ENCODE assay signal across 11 cellular contexts in the genomic region with DNA sequence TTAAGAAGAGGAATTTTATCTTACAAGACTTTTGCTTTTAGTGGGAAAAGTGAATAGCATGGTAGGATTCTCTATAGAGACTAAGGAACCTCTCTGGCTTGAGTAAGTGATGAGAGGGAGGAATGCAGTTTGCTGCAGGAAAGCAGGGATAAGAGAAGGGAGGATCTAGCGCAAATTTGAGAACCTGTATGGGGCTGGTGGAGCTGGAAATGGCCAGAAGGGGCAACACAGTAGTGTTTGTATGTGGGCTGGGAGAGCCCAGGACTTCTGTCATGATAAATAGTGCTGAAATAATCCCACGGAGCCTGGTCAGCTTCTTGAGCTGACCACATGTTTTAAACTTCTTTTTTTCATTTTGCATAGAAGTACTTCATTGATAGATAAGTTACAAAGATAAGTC.
DNase-seq lines count a peak whose midpoint lies in the region; FAIRE-seq and TF ChIP-seq lines count a peak whose summit lies in the region.
"Had no signal": no experiment of that assay in that cellular context is flagged by ENCODE, and none has a peak within 500 bp of the region (broad histone marks: within the 10 kb centered on the region; RNA-seq: fewer than 3 reads in every experiment).

No MANE protein-coding gene starts in this region.

- H3K4me1 ChIP-seq in HUES6 (ENCODE audit: control insufficient read depth, insufficient read depth, low read length), result peaks cover 18% of the 10 kb centered on the region

- H3K4me3 ChIP-seq in HUES6 (ENCODE audit: low read depth, low read length) (0 out of 2 replicates have a peak overlapping the region, but pooled peaks have one; percentile 53), SK-N-MC (no peak overlapping the region), fibroblast of mammary gland (ENCODE audit: control insufficient read depth, low read depth, low read length) (no peak overlapping the region)

- no peaks in the 10 kb centered on the region for H3K36me3 ChIP-seq in HUES6 (ENCODE audit: control insufficient read depth, insufficient read depth, low read length)
- H3K36me3 ChIP-seq in SK-N-MC (ENCODE audit: insufficient read depth, low read length), result no peaks in the 10 kb centered on the region
- H3K36me3 ChIP-seq: stomach had no signal

- peak; percentile 2 for TF ChIP-seq CTCF in fibroblast of mammary gland (conservative IDR thresholded peaks at IDR 0.05; ENCODE audit: control insufficient read depth, insufficient read depth, low read depth, low read length)

- no peak overlapping the region for H3K27ac ChIP-seq in HUES6 (ENCODE audit: low read depth, low read length)
- no peak overlapping the region for H3K27ac ChIP-seq in SK-N-MC
- H3K27ac ChIP-seq: foreskin keratinocyte had no signal

- H3K27me3 ChIP-seq in HUES6 (ENCODE audit: control insufficient read depth, insufficient read depth, low read length), result no peaks in the 10 kb centered on the region
- H3K27me3 ChIP-seq: stomach had no signal

- H3K9me3 ChIP-seq in HUES6 (ENCODE audit: control insufficient read depth, insufficient read depth, low read depth, low read length), result no peaks in the 10 kb centered on the region
- no peaks in the 10 kb centered on the region for H3K9me3 ChIP-seq in SK-N-MC (ENCODE audit: low read depth, low read length)
- H3K9me3 ChIP-seq: stomach had no signal

- no peak for FAIRE-seq in GM19239 (lab: Jason Lieb, UNC)
- FAIRE-seq: RCC 7860 had no signal

- no peak for DNase-seq in SK-N-MC (ENCODE audit: low read depth, low spot score)
- no peak for DNase-seq in fibroblast of mammary gland (ENCODE audit: low read depth)
- DNase-seq in putamen (ENCODE audit: low spot score), result peak; percentile 16
- no peak for DNase-seq in GM19239 (ENCODE audit: insufficient read length, low spot score)
- DNase-seq in NCI-H345 treated with DMSO at 0.1 percent for 48 hours (lab: John Stamatoyannopoulos, UW; ENCODE audit: unreplicated experiment), result no peak
- DNase-seq in stimulated activated CD4-positive, alpha-beta T cell treated with anti-CD3 and anti-CD28 coated beads, Interleukin-4, amount 100 ng/mL, for 1 hour, result no peak
- DNase-seq: activated T-cell treated with anti-CD3 and anti-CD28 coated beads, Interleukin-2, amount 50 U/mL, for 48 hours; stomach had no signal

- no peak overlapping the region for H3K9ac ChIP-seq in HUES6 (ENCODE audit: low read length)
- peak overlapping the region; percentile 85 for H3K9ac ChIP-seq in SK-N-MC (ENCODE audit: insufficient read length)
